In genomic region chr3:148990211-148990610, GRCh38 we compare ENCODE assay signal across 8 cellular contexts. TPM values are rescaled to one million over a fixed set of nuclear protein-coding genes. Genes with fewer than 3 reads are reported as not detected.
DNase-seq lines count a peak whose midpoint lies in the region; ATAC-seq, FAIRE-seq and TF ChIP-seq lines count a peak whose summit lies in the region.

No MANE protein-coding gene starts in this region.

- H3K27me3 Mint-ChIP-seq in naive B cell = peaks cover 0 to 11% (median 10%) of the 10 kb centered on the region in 3 donors

- H3K4me3 Mint-ChIP-seq in naive B cell = peak overlapping the region in 7 of 8 donors; percentile 76 to 91 (median 84)

- H3K27me3 ChIP-seq in small intestine (ENCODE audit: control insufficient read depth in 2 of 2, insufficient read depth in 2 of 2, low read length in 2 of 2) = no peaks in the 10 kb centered on the region

- DNase-seq in GM10248 (ENCODE audit: extremely low spot score) (peak; percentile 30), NOMO-1 treated with DMSO at 0.1 percent for 48 hours (lab: John Stamatoyannopoulos, UW; ENCODE audit: unreplicated experiment) (peak; percentile 92), naive B cell (no peak), ureter (ENCODE audit: low spot score) (no peak), iPS-NIHi11 (ENCODE audit: low spot score) (no peak), small intestine (no peak)
- no peak for DNase-seq in activated CD8-positive, alpha-beta memory T cell treated with anti-CD3 and anti-CD28 coated beads, Interleukin-2, amount 50 U/mL, for 48 hours

- no peak for FAIRE-seq in small intestine (lab: Jason Lieb, UNC)

- no peaks in the 10 kb centered on the region for H3K9me3 Mint-ChIP-seq in naive B cell

- H3K9me3 ChIP-seq in small intestine (ENCODE audit: control insufficient read depth, low read depth) = no peaks in the 10 kb centered on the region

- peaks cover 0 to 2% of the 10 kb centered on the region in 2 donors for H3K36me3 ChIP-seq in small intestine (ENCODE audit: control insufficient read depth in 2 of 2, insufficient read depth in 2 of 2, low read length in 2 of 2)

- H3K27ac ChIP-seq in small intestine (ENCODE audit: low read depth in 1 of 2, low read length in 1 of 2) = peak overlapping the region in 1 of 2 donors; percentile 8

- 41 to 60% (median 52%) methylated on average over 4 of the region's 4 CpGs for WGBS in small intestine, 3 donors

- H3K27ac Mint-ChIP-seq in naive B cell = peak overlapping the region in 2 of 6 donors; percentile 51 to 61

- CTCF ChIA-PET in GM10248 (lab: Yijun Ruan, JAX) = interaction anchor here (0.6 to 5.0 kb wide), 10 partner anchors 9 to 170 kb away, joined by 3 to 25 read pairs (median 4); no protein-coding TSS in a partner anchor

- H3K4me1 Mint-ChIP-seq in naive B cell = peaks cover 4 to 21% (median 13%) of the 10 kb centered on the region in 3 donors

- no peaks in the 10 kb centered on the region for H3K36me3 Mint-ChIP-seq in naive B cell

- no peak for TF ChIP-seq CTCF in GM10248 (IDR thresholded peaks at IDR 0.05; ENCODE audit: control extremely low read depth, extremely low read depth, low read depth, missing control alignments)

- H3K4me3 ChIP-seq in small intestine (ENCODE audit: low read depth in 1 of 2, low read length in 2 of 2) = no peak overlapping the region

- H3K4me1 ChIP-seq in small intestine (ENCODE audit: control insufficient read depth in 2 of 2, insufficient read depth in 1 of 2, low read depth in 1 of 2, low read length in 1 of 2) = peaks cover 3 to 10% of the 10 kb centered on the region in 2 donors

- peak; percentile 32 for ATAC-seq in GM21717 (IDR thresholded peaks at IDR 0.05; ENCODE audit: unreplicated experiment)
- ATAC-seq in naive B cell (ENCODE audit: low read depth in 2 of 2) = no peak

- POLR2A ChIA-PET in GM10248 (lab: Yijun Ruan, JAX) = no interaction called here

RNA-seq across cellular contexts. Expression of gene GYG1, which starts 1.1 kb away (rescaled TPM):
- polyA plus RNA-seq in naive B cell (ENCODE audit: low read depth in 6 of 6) (10 to 100 TPM in 5 of 6 donors, 1 to 10 TPM in 1; 8.3 to 23.0 (median 20.2) TPM), small intestine (10 to 100 TPM; 11.9 to 28.3 (median 23.2) TPM)
- 54.5 TPM for total RNA-seq in ureter

Comparison
In these comparisons a context has a peak if more than half of its experiments do, and no peak if none do; other contexts are left out.
1. DNase-seq: peak in GM10248 (single experiment) and NOMO-1 treated with DMSO at 0.1 percent for 48 hours (single experiment); none in naive B cell (single experiment), ureter (single experiment), iPS-NIHi11 (single experiment), small intestine (single experiment) and activated CD8-positive, alpha-beta memory T cell treated with anti-CD3 and anti-CD28 coated beads, Interleukin-2, amount 50 U/mL, for 48 hours (single experiment).